Comparison of ENCODE assay signal across 9 cellular contexts in genomic region chr7:25216837-25217236, GRCh38. TPM values are rescaled to one million over a fixed set of nuclear protein-coding genes. Genes with fewer than 3 reads are reported as not detected.
A peak's percentile ranks its signal among the peaks of the same experiment; 100 is the strongest.
DNase-seq lines count a peak whose midpoint lies in the region; ATAC-seq, FAIRE-seq and TF ChIP-seq lines count a peak whose summit lies in the region.
"Had no signal": no experiment of that assay in that cellular context is flagged by ENCODE, and none has a peak within 500 bp of the region (broad histone marks: within the 10 kb centered on the region; RNA-seq: fewer than 3 reads in every experiment).

No MANE protein-coding gene starts in this region.

- no peaks in the 10 kb centered on the region for H3F3A ChIP-seq in PC-3 (ENCODE audit: low read length, unreplicated experiment)

- H3K4me1 ChIP-seq in PC-3 (ENCODE audit: insufficient read depth, low read length) = no peaks in the 10 kb centered on the region
- no peaks in the 10 kb centered on the region for H3K4me1 ChIP-seq in neutrophil (ENCODE audit: control insufficient read depth in 1 of 2, insufficient read depth in 1 of 2, low read depth in 1 of 2, low read length in 1 of 2)

- TF ChIP-seq CTCF in PC-3 (conservative IDR thresholded peaks at IDR 0.05; ENCODE audit: low read depth, low read length) (peak; percentile 83), neutrophil (IDR thresholded peaks at IDR 0.05) (peak; percentile 67)

- H3K79me2 ChIP-seq in PC-3 (ENCODE audit: low read length) = no peaks in the 10 kb centered on the region

- no peak for FAIRE-seq in GM12892 (lab: Jason Lieb, UNC)

- POLR2A ChIA-PET in PC-3 (lab: Charles Lee; ENCODE audit: unreplicated experiment) = no interaction called here

- H3K9me2 ChIP-seq in PC-3 (replicated peaks; ENCODE audit: low read length) = no peaks in the 10 kb centered on the region

- BruUV-seq in PC-3 (replicated peaks; lab: Mats Ljungman, UMichigan) = no TSS peak

- TF ChIP-seq POLR2A in GM12892 (IDR thresholded peaks at IDR 0.05; ENCODE audit: low read depth, low read length) = no peak

- H3K27ac ChIP-seq in PC-3 (ENCODE audit: low read length) (no peak overlapping the region), neutrophil (no peak overlapping the region), substantia nigra (ENCODE audit: low read depth, low read length, poor library complexity, severe bottlenecking) (no peak overlapping the region)

- no peak overlapping the region for H2AFZ ChIP-seq in PC-3 (ENCODE audit: low read length)

- intact Hi-C loops in PC-3 (cut with micrococcal nuclease) = no loop called here

- H3K36me3 ChIP-seq in PC-3 (ENCODE audit: low read depth, low read length) (no peaks in the 10 kb centered on the region), neutrophil (no peaks in the 10 kb centered on the region)

- H3K9me3 ChIP-seq in PC-3 (ENCODE audit: low read length) (no peaks in the 10 kb centered on the region), neutrophil (no peaks in the 10 kb centered on the region)

- H3K4me2 ChIP-seq in PC-3 (ENCODE audit: low read length) = no peak overlapping the region

- H3K4me3 ChIP-seq in Jurkat, Clone E6-1 (ENCODE audit: low read length) = no peak overlapping the region
- no peak overlapping the region for H3K4me3 ChIP-seq in PC-3 (ENCODE audit: low read length)
- no peak overlapping the region for H3K4me3 ChIP-seq in neutrophil (ENCODE audit: low read depth in 1 of 2, low read length in 1 of 2)

- ATAC-seq in PC-3 (no peak), HG03280 (IDR thresholded peaks at IDR 0.05; ENCODE audit: unreplicated experiment) (no peak)

- DNase-seq in DMS53 treated with DMSO at 0.1 percent for 48 hours (lab: John Stamatoyannopoulos, UW; ENCODE audit: unreplicated experiment) (peak; percentile 69), PC-3 (peak; percentile 79), epidermal melanocyte (ENCODE audit: insufficient read length, low spot score) (peak; percentile 28), GM12892 (ENCODE audit: insufficient read length) (no peak), substantia nigra (lab: John Stamatoyannopoulos, UW) (no peak)
- DNase-seq in Jurkat, Clone E6-1 (ENCODE audit: low read depth, low spot score) = peak; percentile 54

- no peaks in the 10 kb centered on the region for H4K20me1 ChIP-seq in PC-3 (ENCODE audit: low read length)

- no peak overlapping the region for H3K9ac ChIP-seq in PC-3 (ENCODE audit: low read length)

- CTCF ChIA-PET in PC-3 (lab: Charles Lee) = interaction anchor here (0.6 to 0.9 kb wide), 6 partner anchors 36 to 1478 kb away, joined by 3 to 9 read pairs (median 5); a partner anchor contains a TSS

- H3K27me3 ChIP-seq in PC-3 (ENCODE audit: low read length) (peaks cover 39% of the 10 kb centered on the region), neutrophil (peaks cover 25% of the 10 kb centered on the region)

RNA-seq across cellular contexts. Expression of gene NPVF, which starts 11.4 kb away (rescaled TPM):
- not detected for polyA plus RNA-seq in Jurkat, Clone E6-1 (2012; ENCODE audit: insufficient read depth, insufficient read length)
- total RNA-seq in PC-3 (2014; rRNA removed) = not detected in 2 replicates
- polyA plus RNA-seq in GM12892 (2012; ENCODE audit: missing spikeins) = not detected
- total RNA-seq: T-helper 2 cell treated with Interferon-gamma antibody and Interleukin-4, amounts not matched to agents 100 ng/mL and 5 ng/mL, for 36 hours had no signal

Comparison
In these comparisons a context has a peak if more than half of its experiments do, and no peak if none do; other contexts are left out.
1. DNase-seq: peak in DMS53 treated with DMSO at 0.1 percent for 48 hours (single experiment), Jurkat, Clone E6-1 (single experiment), PC-3 (single experiment) and epidermal melanocyte (single experiment); none in GM12892 (single experiment) and substantia nigra (0 of 49).